10 cellular contexts compared by ENCODE assay signal in genomic region chr19:2719910-2720776, GRCh38. TPM values are rescaled to one million over a fixed set of nuclear protein-coding genes. Genes with fewer than 3 reads are reported as not detected.
A peak's percentile ranks its signal among the peaks of the same experiment; 100 is the strongest.
DNase-seq lines count a peak whose midpoint lies in the region; ATAC-seq and TF ChIP-seq lines count a peak whose summit lies in the region.
"Had no signal": no experiment of that assay in that cellular context is flagged by ENCODE, and none has a peak within 500 bp of the region (broad histone marks: within the 10 kb centered on the region; RNA-seq: fewer than 3 reads in every experiment).

No MANE protein-coding gene starts in this region.

- no peak for TF ChIP-seq CTCF in mammary epithelial cell (conservative IDR thresholded peaks at IDR 0.05 in 1 of 2, IDR thresholded peaks at IDR 0.05 in 1 of 2; ENCODE audit: extremely low read depth in 1 of 2, insufficient read depth in 1 of 2, low read depth in 1 of 2, low read length in 2 of 2)

- WGBS in mammary epithelial cell (ENCODE audit: low coverage, missing lambda C conversion rate) = 15% methylated on average over 4 of the region's 37 CpGs
- 7% methylated on average over 37 of the region's 37 CpGs for WGBS in urinary bladder

- H3K4me1 ChIP-seq in mammary epithelial cell (ENCODE audit: insufficient read depth, low read length) (peaks cover 14% of the 10 kb centered on the region), urinary bladder (ENCODE audit: insufficient read depth) (no peaks in the 10 kb centered on the region)

- peaks cover 11% of the 10 kb centered on the region for H3K27me3 ChIP-seq in mammary epithelial cell (ENCODE audit: insufficient read depth, low read length)

- no peaks in the 10 kb centered on the region for H3K79me2 ChIP-seq in mammary epithelial cell (ENCODE audit: insufficient read depth, low read length)

- in situ Hi-C loops in mammary epithelial cell (cut with MboI; ENCODE audit: low sequenced_read_pairs in 2 of 2) = no loop called here

- H3K4me2 ChIP-seq in mammary epithelial cell (ENCODE audit: insufficient read depth, low read depth, low read length) = peak overlapping the region; percentile 23

- H3K4me3 ChIP-seq in mammary epithelial cell (replicated peaks in 1 of 3; ENCODE audit: insufficient read depth in 1 of 3, low read depth in 2 of 3, low read length in 3 of 3) = peak overlapping the region in 1 of 3 experiments; percentile 21
- peak overlapping the region; percentile 54 for H3K4me3 ChIP-seq in urinary bladder (ENCODE audit: low read depth, low read length)

- H3K9ac ChIP-seq in mammary epithelial cell (ENCODE audit: insufficient read depth, low read length) = no peak overlapping the region

- dilution Hi-C loops in mammary epithelial cell (cut with HindIII; ENCODE audit: low sequenced_read_pairs) = no loop called here

- intact Hi-C loops in Right ventricle myocardium inferior (cut with DNase I) = loop anchor here (2.0 kb wide), 1 partner anchor 55 kb away; no protein-coding TSS in a partner anchor
- intact Hi-C loops in cardiac septum (cut with DNase I) = loop anchor here (2.0 to 5.0 kb wide), 2 partner anchors 25 to 52 kb away; no protein-coding TSS in a partner anchor
- intact Hi-C loops in mammary epithelial cell (cut with micrococcal nuclease) = no loop called here

- CTCF ChIA-PET in mammary epithelial cell (lab: Charles Lee; ENCODE audit: low non-redundant PET) = no interaction called here

- ATAC-seq in Right ventricle myocardium inferior = peak; percentile 61
- ATAC-seq in left lobe of liver = peak; percentile 17
- no peak for ATAC-seq in HG02840 (IDR thresholded peaks at IDR 0.05; ENCODE audit: low FRiP score, unreplicated experiment)
- no peak for ATAC-seq in GM18517 (IDR thresholded peaks at IDR 0.05; ENCODE audit: unreplicated experiment)

- H3K36me3 ChIP-seq in mammary epithelial cell (ENCODE audit: insufficient read depth, low read length) = no peaks in the 10 kb centered on the region
- no peaks in the 10 kb centered on the region for H3K36me3 ChIP-seq in urinary bladder (ENCODE audit: insufficient read depth)

- H4K20me1 ChIP-seq in mammary epithelial cell (ENCODE audit: insufficient read depth, low read length) = no peaks in the 10 kb centered on the region

- H3K27ac ChIP-seq in mammary epithelial cell (ENCODE audit: insufficient read depth, low read depth, low read length) = no peak overlapping the region
- H3K27ac ChIP-seq in urinary bladder (ENCODE audit: low read depth) = no peak overlapping the region

- DNase-seq in Right ventricle myocardium inferior (ENCODE audit: missing footprints) (no peak), cardiac septum (ENCODE audit: low spot score) (no peak), mammary epithelial cell (no peak), left lobe of liver (ENCODE audit: low spot score) (no peak), SK-N-DZ (ENCODE audit: low spot score) (no peak)
- DNase-seq: cerebellar nuclear complex, NCI-H226 had no signal

- no TSS peak for BruUV-seq in mammary epithelial cell (replicated peaks; lab: Mats Ljungman, UMichigan)

- H3K9me3 ChIP-seq in mammary epithelial cell (replicated peaks; ENCODE audit: insufficient read depth, low read length) = peaks cover 8% of the 10 kb centered on the region

- no peak overlapping the region for H2AFZ ChIP-seq in mammary epithelial cell (ENCODE audit: low read depth, low read length)

RNA-seq across cellular contexts. Expression of gene DIRAS1, which starts 1.0 kb away (rescaled TPM):
- total RNA-seq in Right ventricle myocardium inferior = 200 TPM
- total RNA-seq in cardiac septum = 113 TPM
- total RNA-seq in mammary epithelial cell = 1 to 10 TPM in 1 of 2 donors, under 1 TPM in 1; 0.42 to 4.3 TPM
- 0.09 TPM for polyA plus RNA-seq in mammary epithelial cell
- polyA minus RNA-seq in mammary epithelial cell = not detected
- 0.10 TPM for total RNA-seq in left lobe of liver
- total RNA-seq in urinary bladder = 3.2 TPM
- 13.3 TPM for polyA plus RNA-seq in urinary bladder
- 11.4 and 15.2 TPM in 2 replicates for polyA plus RNA-seq in SK-N-DZ (2014; cell fraction: cytosol; rRNA removed)
- 6.9 and 10.9 TPM in 2 replicates for polyA plus RNA-seq in SK-N-DZ (2014; cell fraction: nucleus; rRNA removed)

RNA-seq across cellular contexts. Expression of gene GNG7, which starts 17.6 kb away (rescaled TPM):
- total RNA-seq in Right ventricle myocardium inferior (26.7 TPM), cardiac septum (30.9 TPM), mammary epithelial cell (under 1 TPM in 1 of 2 donors, not detected in 1; under 0.01 TPM), left lobe of liver (4.0 TPM), urinary bladder (2.8 TPM)
- polyA plus RNA-seq in mammary epithelial cell (0.02 TPM), urinary bladder (13.9 TPM)
- not detected for polyA minus RNA-seq in mammary epithelial cell
- polyA plus RNA-seq in SK-N-DZ (2014; cell fraction: cytosol; rRNA removed) = 0.09 and 0.10 TPM in 2 replicates
- 0.04 TPM in 1 of 2 replicates, not detected in the other for polyA plus RNA-seq in SK-N-DZ (2014; cell fraction: nucleus; rRNA removed)

RNA-seq across cellular contexts. Expression of gene SLC39A3, which starts 19.7 kb away (rescaled TPM):
- total RNA-seq in Right ventricle myocardium inferior (24.5 TPM), cardiac septum (17.9 TPM), mammary epithelial cell (10 to 100 TPM; 32.6 to 34.7 TPM), left lobe of liver (18.6 TPM), urinary bladder (14.3 TPM)
- polyA plus RNA-seq in mammary epithelial cell (24.8 TPM), urinary bladder (44.0 TPM)
- 46.4 TPM for polyA minus RNA-seq in mammary epithelial cell
- 63.6 and 76.7 TPM in 2 replicates for polyA plus RNA-seq in SK-N-DZ (2014; cell fraction: cytosol; rRNA removed)
- polyA plus RNA-seq in SK-N-DZ (2014; cell fraction: nucleus; rRNA removed) = 30.9 and 33.5 TPM in 2 replicates

Comparison
In these comparisons a context has a peak if more than half of its experiments do, and no peak if none do; other contexts are left out.
1. ATAC-seq: peak in Right ventricle myocardium inferior (single experiment) and left lobe of liver (single experiment); none in HG02840 (single experiment) and GM18517 (single experiment).
2. RNA of gene DIRAS1, which starts 1.0 kb away (total RNA-seq): 200 TPM in Right ventricle myocardium inferior (single experiment) and 113 TPM in cardiac septum (single experiment); 0.42 to 4.3 TPM in mammary epithelial cell, 3.2 TPM in urinary bladder (single experiment) and 0.10 TPM in left lobe of liver (single experiment); every median in the first group is over 10 times any median in the second.